ENCODE assay signal across 20 cellular contexts in the genomic region with DNA sequence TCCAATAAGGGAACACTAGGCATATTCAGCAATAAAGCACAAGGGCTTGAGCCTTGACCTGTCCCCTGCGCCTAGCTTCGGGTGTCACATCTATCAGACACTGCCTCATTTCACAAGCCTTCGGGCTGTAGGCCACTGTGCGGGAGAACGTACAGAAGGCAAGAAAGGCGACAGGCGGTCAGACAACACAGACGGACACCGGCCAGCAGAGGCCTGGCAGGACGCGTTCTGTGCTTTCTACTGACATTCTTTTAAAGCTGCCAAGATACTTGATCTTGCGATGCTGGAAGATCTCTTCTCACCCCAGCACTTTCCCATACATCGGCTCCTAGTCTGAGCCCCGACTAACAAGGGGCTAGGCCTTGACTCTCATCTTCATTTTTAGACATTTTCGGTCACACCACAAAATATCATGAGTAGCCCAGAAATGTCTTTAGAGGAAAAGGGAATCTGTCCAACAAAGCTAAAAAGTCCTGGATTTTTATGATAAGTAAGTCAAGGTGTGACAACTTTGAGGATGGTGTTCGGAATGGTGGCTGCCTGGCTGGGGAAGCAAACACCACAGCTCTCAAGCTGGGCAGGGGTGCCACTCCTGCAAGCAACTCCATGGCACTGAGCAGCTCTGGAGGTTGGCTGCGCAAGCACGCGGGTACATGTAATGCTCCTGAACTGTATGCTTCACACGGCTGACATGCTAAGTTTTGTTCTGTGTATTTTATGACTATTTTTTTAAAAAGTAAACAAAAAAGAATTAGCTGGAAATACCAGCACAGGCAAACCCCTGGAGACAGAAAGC. TPM values are rescaled to one million over a fixed set of nuclear protein-coding genes. Genes with fewer than 3 reads are reported as not detected.
DNase-seq lines count a peak whose midpoint lies in the region; ATAC-seq and TF ChIP-seq lines count a peak whose summit lies in the region.
"Had no signal": no experiment of that assay in that cellular context is flagged by ENCODE, and none has a peak within 500 bp of the region (broad histone marks: within the 10 kb centered on the region; RNA-seq: fewer than 3 reads in every experiment).

No MANE protein-coding gene starts in this region.

- no peak overlapping the region for H2AFZ ChIP-seq in mammary epithelial cell (ENCODE audit: low read depth, low read length)

- H3K4me3 Mint-ChIP-seq in MCF 10A (ENCODE audit: unreplicated experiment) = no peak overlapping the region
- H3K4me3 Mint-ChIP-seq: CD14-positive monocyte; CD4-positive, alpha-beta memory T cell had no signal

- H3K4me3 ChIP-seq in mammary epithelial cell (replicated peaks in 1 of 3; ENCODE audit: insufficient read depth in 1 of 3, low read depth in 2 of 3, low read length in 3 of 3) = no peak overlapping the region
- H3K4me3 ChIP-seq: BLaER1, GM12878 had no signal

- no peak for ATAC-seq in HG02973 (IDR thresholded peaks at IDR 0.05; ENCODE audit: unreplicated experiment)
- ATAC-seq: GM12878 had no signal

- no peaks in the 10 kb centered on the region for H3K9me3 ChIP-seq in mammary epithelial cell (replicated peaks; ENCODE audit: insufficient read depth, low read length)
- H3K9me3 ChIP-seq: BLaER1 had no signal

- H3K27ac Mint-ChIP-seq in MCF 10A (ENCODE audit: low read depth, unreplicated experiment) = no peak overlapping the region
- H3K27ac Mint-ChIP-seq: CD4-positive, alpha-beta memory T cell had no signal

- peaks cover 99% of the 10 kb centered on the region for H3K79me2 ChIP-seq in mammary epithelial cell (ENCODE audit: insufficient read depth, low read length)

- H3K36me3 Mint-ChIP-seq in MCF 10A (ENCODE audit: insufficient read depth, unreplicated experiment) = peaks cover 97% of the 10 kb centered on the region
- H3K36me3 Mint-ChIP-seq: CD14-positive monocyte; CD4-positive, alpha-beta memory T cell had no signal

- TF ChIP-seq CTCF in MCF 10A (IDR thresholded peaks at IDR 0.05; ENCODE audit: unreplicated experiment) (no peak), mammary epithelial cell (conservative IDR thresholded peaks at IDR 0.05 in 1 of 2, IDR thresholded peaks at IDR 0.05 in 1 of 2; ENCODE audit: extremely low read depth in 1 of 2, insufficient read depth in 1 of 2, low read depth in 1 of 2, low read length in 2 of 2) (no peak), VCaP (conservative IDR thresholded peaks at IDR 0.05) (no peak)

- DNase-seq in MCF 10A (ENCODE audit: unreplicated experiment) = no peak
- DNase-seq in mammary epithelial cell = no peak
- DNase-seq in posterior vena cava (ENCODE audit: low spot score) = peak; percentile 24
- no peak for DNase-seq in A172 (ENCODE audit: low spot score)
- DNase-seq in stimulated activated CD4-positive, alpha-beta T cell treated with anti-CD3 and anti-CD28 coated beads, Interleukin-4, amount 100 ng/mL, for 24 hours = no peak
- DNase-seq: Calu3, DMS53, DND-41, EL, HCEC 1CT, IMR-90 had no signal

- intact Hi-C loops in MCF 10A (cut with micrococcal nuclease) (no loop called here), mammary epithelial cell (cut with micrococcal nuclease) (no loop called here), posterior vena cava (cut with DNase I) (no loop called here)

- H3K9ac ChIP-seq in mammary epithelial cell (ENCODE audit: insufficient read depth, low read length) = no peak overlapping the region
- H3K9ac ChIP-seq: BLaER1 had no signal

- WGBS in mammary epithelial cell (ENCODE audit: low coverage, missing lambda C conversion rate) = 76% methylated on average over 18 of the region's 20 CpGs

- no peak overlapping the region for H3K4me2 ChIP-seq in mammary epithelial cell (ENCODE audit: insufficient read depth, low read depth, low read length)

- POLR2A ChIA-PET in MCF 10A (lab: Yijun Ruan, JAX) = interaction anchor here (0.6 to 6.3 kb wide), 6 partner anchors 13 to 582 kb away, joined by 3 to 108 read pairs (median 4); a partner anchor contains a TSS

- peaks cover 40% of the 10 kb centered on the region for H3K36me3 ChIP-seq in mammary epithelial cell (ENCODE audit: insufficient read depth, low read length)
- H3K36me3 ChIP-seq: BLaER1 had no signal

- CTCF ChIA-PET in MCF 10A (lab: Yijun Ruan, JAX) = interaction anchor here (1.3 to 4.5 kb wide), 2 partner anchors 68 to 136 kb away, joined by 3 to 20 read pairs; no protein-coding TSS in a partner anchor
- CTCF ChIA-PET in mammary epithelial cell (lab: Charles Lee; ENCODE audit: low non-redundant PET) = no interaction called here

- peaks cover 36% of the 10 kb centered on the region for H3K4me1 ChIP-seq in mammary epithelial cell (ENCODE audit: insufficient read depth, low read length)

- H3K27ac ChIP-seq in mammary epithelial cell (ENCODE audit: insufficient read depth, low read depth, low read length) (no peak overlapping the region), VCaP (peak overlapping the region; percentile 19; the same call in 1 of the 2 replicates)
- H3K27ac ChIP-seq: 22Rv1, BLaER1 had no signal

- H4K20me1 ChIP-seq in mammary epithelial cell (ENCODE audit: insufficient read depth, low read length) = peaks cover 2% of the 10 kb centered on the region
- H4K20me1 ChIP-seq: BLaER1 had no signal

- H3K27me3 ChIP-seq in mammary epithelial cell (ENCODE audit: insufficient read depth, low read length) = no peaks in the 10 kb centered on the region
- H3K27me3 ChIP-seq: BLaER1 had no signal

- TSS peak; percentile 9 for BruUV-seq in MCF 10A (replicated peaks; lab: Mats Ljungman, UMichigan)
- no TSS peak for BruUV-seq in mammary epithelial cell (replicated peaks; lab: Mats Ljungman, UMichigan)

- in situ Hi-C loops in mammary epithelial cell (cut with MboI; ENCODE audit: low sequenced_read_pairs in 2 of 2) = no loop called here

- dilution Hi-C loops in mammary epithelial cell (cut with HindIII; ENCODE audit: low sequenced_read_pairs) = no loop called here

- no peaks in the 10 kb centered on the region for H3K27me3 Mint-ChIP-seq in MCF 10A (ENCODE audit: insufficient read depth, unreplicated experiment)

- peaks cover 23% of the 10 kb centered on the region for H3K4me1 Mint-ChIP-seq in MCF 10A (ENCODE audit: insufficient read depth, unreplicated experiment)
- H3K4me1 Mint-ChIP-seq: CD4-positive, alpha-beta memory T cell had no signal

- H3K9me3 Mint-ChIP-seq in MCF 10A (ENCODE audit: unreplicated experiment) = no peaks in the 10 kb centered on the region
- H3K9me3 Mint-ChIP-seq: CD4-positive, alpha-beta memory T cell had no signal

RNA-seq across cellular contexts. Expression of a gene that starts 18.7 kb away (rescaled TPM):
- total RNA-seq in MCF 10A (2022) (14.0 and 22.3 TPM in 2 replicates), mammary epithelial cell (10 to 100 TPM; 50.1 to 83.9 TPM), posterior vena cava (1 to 10 TPM in 1 of 2 donors, under 1 TPM in 1; 0.69 to 1.0 TPM)
- 21.0 TPM for polyA plus RNA-seq in mammary epithelial cell
- 36.0 TPM for polyA minus RNA-seq in mammary epithelial cell
- total RNA-seq in A172 (2014; rRNA removed; shearing (Covaris generic)) = 0.07 and 0.55 TPM in 2 replicates
- total RNA-seq: G401 had no signal
- polyA plus RNA-seq: AG04450, GM12878 had no signal
